Comparison of ENCODE assay signal across 1 cellular context in genomic region chr11:98099371-98099770, GRCh38.
TF ChIP-seq lines count a peak whose summit lies in the region.

No MANE protein-coding gene starts in this region.

TF ChIP-seq in K562, 482 proteins besides CTCF, POLR2A, EP300 and RAD21 (continued from another document):
- TF ChIP-seq ZBTB43 (CRISPR knock-in tag; IDR thresholded peaks at IDR 0.05) (no peak), ATF6 (CRISPR knock-in tag; IDR thresholded peaks at IDR 0.05) (no peak), HLTF (IDR thresholded peaks at IDR 0.05) (no peak), ZNF507 (tag; conservative IDR thresholded peaks at IDR 0.05) (no peak), FOXM1 (IDR thresholded peaks at IDR 0.05; ENCODE audit: low read depth) (no peak), FOXM1 (CRISPR knock-in tag; IDR thresholded peaks at IDR 0.05; ENCODE audit: low read depth) (no peak), FOXP4 (CRISPR knock-in tag; IDR thresholded peaks at IDR 0.05; ENCODE audit: borderline replicate concordance) (no peak), SMARCC2 (IDR thresholded peaks at IDR 0.05; ENCODE audit: low read depth) (no peak), HDAC6 (IDR thresholded peaks at IDR 0.05; ENCODE audit: low read depth, low read length) (no peak), PHF20 (IDR thresholded peaks at IDR 0.05; ENCODE audit: partially characterized antibody) (no peak), ZNF121 (CRISPR knock-in tag; conservative IDR thresholded peaks at IDR 0.05) (no peak), CAMTA2 (CRISPR knock-in tag; conservative IDR thresholded peaks at IDR 0.05) (no peak), ZFP30 (CRISPR knock-in tag; IDR thresholded peaks at IDR 0.05; ENCODE audit: borderline replicate concordance) (no peak), HNRNPH1 (optimal IDR thresholded peaks at IDR 0.05; ENCODE audit: low read depth, low read length) (no peak), ZNF280A (IDR thresholded peaks at IDR 0.05; ENCODE audit: low read depth, partially characterized antibody) (no peak)
TF ChIP-seq in K562: peak in this region for 0.
